Comparison of ENCODE assay signal across 21 cellular contexts in the genomic region with DNA sequence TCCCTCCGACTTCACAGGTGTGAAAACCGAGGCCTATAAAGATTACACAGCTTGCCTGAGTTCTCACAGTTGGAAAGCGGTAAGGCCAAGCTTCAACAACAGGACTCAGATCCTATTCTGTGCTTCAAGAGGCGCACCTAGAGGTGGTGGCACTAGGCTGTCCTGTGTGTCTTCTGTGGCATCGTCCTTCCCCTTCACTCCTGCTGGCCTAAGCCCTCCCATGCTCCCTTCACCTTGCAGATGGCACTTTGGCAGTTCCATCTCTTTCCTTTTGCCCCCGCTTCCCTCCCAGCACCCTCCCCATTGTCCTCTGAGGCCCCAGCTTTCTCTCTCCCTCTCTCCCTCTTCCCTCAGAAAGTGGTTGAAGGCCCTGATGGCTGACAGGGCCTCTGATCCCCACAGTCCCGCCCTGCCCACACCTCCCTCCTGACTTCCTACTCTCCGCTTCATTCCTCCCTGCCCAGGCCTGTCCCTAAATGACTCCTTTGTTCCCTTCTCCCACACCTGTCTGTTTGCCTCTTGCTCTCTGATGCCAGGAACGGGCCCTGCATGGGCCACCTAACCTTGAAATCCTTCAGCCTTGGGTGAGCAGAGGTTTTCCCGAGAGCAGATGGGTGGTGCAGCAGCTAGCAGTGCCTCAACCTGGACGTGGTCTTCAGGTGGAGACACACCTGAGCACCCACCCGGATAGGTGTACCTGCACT. TPM values are rescaled to one million over a fixed set of nuclear protein-coding genes. Genes with fewer than 3 reads are reported as not detected.
DNase-seq lines count a peak whose midpoint lies in the region; ATAC-seq and TF ChIP-seq lines count a peak whose summit lies in the region.
"Had no signal": no experiment of that assay in that cellular context is flagged by ENCODE, and none has a peak within 500 bp of the region (broad histone marks: within the 10 kb centered on the region; RNA-seq: fewer than 3 reads in every experiment).

No MANE protein-coding gene starts in this region.

- no peaks in the 10 kb centered on the region for H3K9me3 ChIP-seq in Peyer's patch
- no peaks in the 10 kb centered on the region for H3K9me3 ChIP-seq in sigmoid colon
- H3K9me3 ChIP-seq: heart left ventricle had no signal

- H3K27ac ChIP-seq in Peyer's patch = no peak overlapping the region
- H3K27ac ChIP-seq in foreskin keratinocyte = peak overlapping the region; percentile 82
- H3K27ac ChIP-seq in sigmoid colon = no peak overlapping the region
- H3K27ac ChIP-seq: heart left ventricle had no signal

- intact Hi-C loops in sigmoid colon (cut with DNase I) = no loop called here

- H3K4me1 ChIP-seq in Peyer's patch (peaks cover 0 to 10% (median 0%) of the 10 kb centered on the region in 4 donors), foreskin keratinocyte (peaks cover 43% of the 10 kb centered on the region), sigmoid colon (peaks cover 0 to 23% (median 21%) of the 10 kb centered on the region in 4 donors)
- H3K4me1 ChIP-seq: heart left ventricle had no signal

- H3K4me3 ChIP-seq in Peyer's patch (no peak overlapping the region), sigmoid colon (no peak overlapping the region)
- H3K4me3 ChIP-seq: heart left ventricle had no signal

- TF ChIP-seq POLR2A in Peyer's patch (IDR thresholded peaks at IDR 0.05) (peak in 1 of 2 donors; percentile 14), sigmoid colon (IDR thresholded peaks at IDR 0.05) (no peak)

- H3K27me3 ChIP-seq in Peyer's patch (no peaks in the 10 kb centered on the region), foreskin keratinocyte (no peaks in the 10 kb centered on the region), sigmoid colon (no peaks in the 10 kb centered on the region)

- TF ChIP-seq EP300 in sigmoid colon (IDR thresholded peaks at IDR 0.05) = no peak

- WGBS in sigmoid colon, 2 donors = 30 to 63% methylated on average over 12 of the region's 12 CpGs

- ATAC-seq in foreskin keratinocyte (peak; percentile 48), HG03469 (IDR thresholded peaks at IDR 0.05; ENCODE audit: unreplicated experiment) (no peak), HG02884 (IDR thresholded peaks at IDR 0.05; ENCODE audit: unreplicated experiment) (no peak), HG03159 (IDR thresholded peaks at IDR 0.05; ENCODE audit: unreplicated experiment) (no peak)
- ATAC-seq: activated CD8-positive, alpha-beta T cell treated with anti-CD3 and anti-CD28 coated beads, Interleukin-2, amount 10 ng/mL, durations not matched to agents 7 days and 5 days; heart left ventricle; left ventricle myocardium superior had no signal

- no peaks in the 10 kb centered on the region for H3K36me3 ChIP-seq in Peyer's patch
- no peaks in the 10 kb centered on the region for H3K36me3 ChIP-seq in sigmoid colon
- H3K36me3 ChIP-seq: heart left ventricle had no signal

- TF ChIP-seq CTCF in Peyer's patch (IDR thresholded peaks at IDR 0.05) = no peak
- TF ChIP-seq CTCF in foreskin keratinocyte (conservative IDR thresholded peaks at IDR 0.05) = no peak
- TF ChIP-seq CTCF in sigmoid colon (IDR thresholded peaks at IDR 0.05) = no peak

- DNase-seq in NCI-H2107 treated with DMSO at 0.1 percent for 48 hours (lab: John Stamatoyannopoulos, UW; ENCODE audit: unreplicated experiment) (peak; percentile 68), NCI-H2107 (lab: John Stamatoyannopoulos, UW) (no peak), Peyer's patch (peak in 2 of 3 donors; percentile 44 to 46), foreskin keratinocyte (peak; percentile 64 to 81), sigmoid colon (peak; percentile 54)
- DNase-seq: activated CD8-positive, alpha-beta T cell treated with anti-CD3 and anti-CD28 coated beads, Interleukin-2, amount 10 ng/mL, durations not matched to agents 7 days and 5 days; activated naive CD4-positive, alpha-beta T cell treated with Interleukin-2 at 50 U/mL for 16 hours; caudate nucleus; CD8-positive, alpha-beta memory T cell; GDM1; KBM-7; left ventricle myocardium superior; NCI-H187; NK-92 treated with Interleukin-12 subunit alpha and Interleukin-12 subunit beta, amount 100 ng/mL, for 24 hours had no signal

RNA-seq across cellular contexts. Expression of a gene that starts 5.8 kb away (rescaled TPM):
- total RNA-seq in Peyer's patch = 10 to 100 TPM in 1 of 4 donors, 1 to 10 TPM in 3; 7.8 to 33.3 (median 9.1) TPM
- 177 and 190 TPM in 2 replicates for total RNA-seq in foreskin keratinocyte
- polyA plus RNA-seq in foreskin keratinocyte = 211 and 233 TPM in 2 replicates
- total RNA-seq in sigmoid colon = 1 to 10 TPM in 3 of 4 donors, under 1 TPM in 1; 0.33 to 6.9 (median 1.1) TPM
- polyA plus RNA-seq in sigmoid colon = 1 to 10 TPM; 6.0 to 8.5 (median 7.2) TPM
- total RNA-seq: activated CD8-positive, alpha-beta T cell treated with anti-CD3 and anti-CD28 coated beads, Interleukin-2, amount 10 ng/mL, durations not matched to agents 7 days and 5 days; CD8-positive, alpha-beta memory T cell; epithelial cell of proximal tubule; neural crest cell; SK-MEL-5 had no signal
- polyA plus RNA-seq: CD8-positive, alpha-beta memory T cell had no signal
